In the genomic region with DNA sequence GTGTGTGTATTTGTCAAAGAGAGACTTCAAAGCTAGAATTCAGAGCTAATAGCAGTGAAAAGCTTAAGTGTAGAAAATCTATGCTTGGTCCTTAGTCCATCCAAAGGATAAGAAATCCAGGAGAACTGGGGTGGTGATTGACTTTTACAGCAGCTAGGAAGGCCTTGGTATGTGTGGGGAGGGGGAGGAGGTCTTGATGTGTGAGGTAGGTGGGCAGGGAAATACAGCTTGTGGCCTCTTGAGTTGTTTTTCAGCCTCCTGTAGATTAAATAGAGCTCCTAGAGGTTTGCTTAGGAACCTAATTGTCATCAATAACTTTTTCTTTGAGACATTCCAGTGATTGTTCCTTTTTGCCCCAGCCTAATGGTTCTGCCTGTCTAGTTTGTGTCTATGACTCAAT, we compare ENCODE assay signal across 32 cellular contexts. TPM values are rescaled to one million over a fixed set of nuclear protein-coding genes. Genes with fewer than 3 reads are reported as not detected.
DNase-seq lines count a peak whose midpoint lies in the region; ATAC-seq and TF ChIP-seq lines count a peak whose summit lies in the region.
"Had no signal": no experiment of that assay in that cellular context is flagged by ENCODE, and none has a peak within 500 bp of the region (broad histone marks: within the 10 kb centered on the region; RNA-seq: fewer than 3 reads in every experiment).

No MANE protein-coding gene starts in this region.

- H3K79me2 ChIP-seq in fibroblast of lung (ENCODE audit: control insufficient read depth, insufficient read depth, low read length): peaks cover 21% of the 10 kb centered on the region

- no peaks in the 10 kb centered on the region for H4K20me1 ChIP-seq in fibroblast of lung (ENCODE audit: control insufficient read depth, extremely low read depth, insufficient read depth, low read length)

- H3K36me3 Mint-ChIP-seq in activated T-cell treated with anti-CD3 and anti-CD28 coated beads, Interleukin-2, amount 50 U/mL, for 4 hours (ENCODE audit: insufficient read depth): no peaks in the 10 kb centered on the region
- H3K36me3 Mint-ChIP-seq in nephron progenitor cell (ENCODE audit: low read depth): no peaks in the 10 kb centered on the region
- H3K36me3 Mint-ChIP-seq in type B pancreatic cell: no peaks in the 10 kb centered on the region
- H3K36me3 Mint-ChIP-seq in naive thymus-derived CD8-positive, alpha-beta T cell: no peaks in the 10 kb centered on the region
- H3K36me3 Mint-ChIP-seq: activated naive CD8-positive, alpha-beta T cell treated with anti-CD3 and anti-CD28 coated beads, Interleukin-2, amount 10 ng/mL, durations not matched to agents 7 days and 5 days; memory B cell had no signal

- no peaks in the 10 kb centered on the region for H3K9me3 Mint-ChIP-seq in activated T-cell treated with anti-CD3 and anti-CD28 coated beads, Interleukin-2, amount 50 U/mL, for 4 hours
- H3K9me3 Mint-ChIP-seq in nephron progenitor cell (no peaks in the 10 kb centered on the region), type B pancreatic cell (no peaks in the 10 kb centered on the region)
- no peaks in the 10 kb centered on the region for H3K9me3 Mint-ChIP-seq in naive thymus-derived CD8-positive, alpha-beta T cell
- H3K9me3 Mint-ChIP-seq: activated naive CD8-positive, alpha-beta T cell treated with anti-CD3 and anti-CD28 coated beads, Interleukin-2, amount 10 ng/mL, durations not matched to agents 7 days and 5 days; endodermal cell; memory B cell had no signal

- TF ChIP-seq CTCF in fibroblast of lung (conservative IDR thresholded peaks at IDR 0.05 in 1 of 2, IDR thresholded peaks at IDR 0.05 in 1 of 2; ENCODE audit: low read depth in 1 of 2, low read length in 2 of 2) (no peak), nephron progenitor cell (IDR thresholded peaks at IDR 0.05) (no peak), type B pancreatic cell (conservative IDR thresholded peaks at IDR 0.05) (no peak)

- no peak overlapping the region for H3K27ac ChIP-seq in fibroblast of lung (ENCODE audit: insufficient read depth, low read length)
- H3K27ac ChIP-seq: 22Rv1, C4-2B, coronary artery, WERI-Rb-1 had no signal

- peak overlapping the region; percentile 29 for H3K4me3 Mint-ChIP-seq in activated T-cell treated with anti-CD3 and anti-CD28 coated beads, Interleukin-2, amount 50 U/mL, for 4 hours
- H3K4me3 Mint-ChIP-seq in nephron progenitor cell (peak overlapping the region; percentile 73), type B pancreatic cell (peak overlapping the region; percentile 74)
- no peak overlapping the region for H3K4me3 Mint-ChIP-seq in naive thymus-derived CD8-positive, alpha-beta T cell
- H3K4me3 Mint-ChIP-seq: activated naive CD8-positive, alpha-beta T cell treated with anti-CD3 and anti-CD28 coated beads, Interleukin-2, amount 10 ng/mL, durations not matched to agents 7 days and 5 days; endodermal cell; memory B cell had no signal

- H3K4me3 ChIP-seq in fibroblast of lung (replicated peaks in 1 of 4; ENCODE audit: control extremely low read depth in 1 of 4, insufficient read depth in 1 of 4, low read depth in 3 of 4, low read length in 4 of 4): peak overlapping the region in 2 of 4 experiments; percentile 83 to 86
- H3K4me3 ChIP-seq: K562 had no signal

- H3K4me1 Mint-ChIP-seq in activated T-cell treated with anti-CD3 and anti-CD28 coated beads, Interleukin-2, amount 50 U/mL, for 4 hours (ENCODE audit: low read depth): peaks cover 31% of the 10 kb centered on the region
- H3K4me1 Mint-ChIP-seq in nephron progenitor cell (peaks cover 39% of the 10 kb centered on the region), type B pancreatic cell (ENCODE audit: unreplicated experiment) (peaks cover 24% of the 10 kb centered on the region)
- peaks cover 3 to 20% (median 12%) of the 10 kb centered on the region in 4 donors for H3K4me1 Mint-ChIP-seq in naive thymus-derived CD8-positive, alpha-beta T cell

- no peak overlapping the region for H2AFZ ChIP-seq in fibroblast of lung (ENCODE audit: low read length)

- peaks cover 2% of the 10 kb centered on the region for H3K27me3 Mint-ChIP-seq in activated T-cell treated with anti-CD3 and anti-CD28 coated beads, Interleukin-2, amount 50 U/mL, for 4 hours (ENCODE audit: low read depth)
- H3K27me3 Mint-ChIP-seq in nephron progenitor cell (ENCODE audit: low read depth, poor library complexity) (peaks cover 2% of the 10 kb centered on the region), type B pancreatic cell (no peaks in the 10 kb centered on the region)
- peaks cover 0 to 6% (median 0%) of the 10 kb centered on the region in 5 donors for H3K27me3 Mint-ChIP-seq in naive thymus-derived CD8-positive, alpha-beta T cell
- H3K27me3 Mint-ChIP-seq: memory B cell had no signal

- no peak for ATAC-seq in activated T-cell treated with anti-CD3 and anti-CD28 coated beads, Interleukin-2, amount 50 U/mL, for 4 hours
- ATAC-seq in naive thymus-derived CD8-positive, alpha-beta T cell: no peak
- ATAC-seq: esophagus mucosa; K562; left colon; stimulated activated naive CD8-positive, alpha-beta T cell treated with anti-CD3 and anti-CD28 coated beads, Interleukin-15, Interleukin-2, amounts not matched to agents 100 U/mL and 50 U/mL, for 24 hours had no signal

- no peak for DNase-seq in activated T-cell treated with anti-CD3 and anti-CD28 coated beads, Interleukin-2, amount 50 U/mL, for 4 hours
- DNase-seq in activated T-cell treated with anti-CD3 and anti-CD28 coated beads, Interleukin-2, amount 50 U/mL, for 48 hours: no peak
- DNase-seq in fibroblast of lung (ENCODE audit: low read depth in 2 of 2) (peak in 1 of 2 donors; percentile 15), nephron progenitor cell (no peak), type B pancreatic cell (ENCODE audit: extremely low spot score, unreplicated experiment) (no peak), SW 1271 (lab: John Stamatoyannopoulos, UW) (no peak)
- DNase-seq in naive thymus-derived CD8-positive, alpha-beta T cell: no peak
- no peak for DNase-seq in activated naive CD4-positive, alpha-beta T cell treated with anti-CD3 and anti-CD28 coated beads, Interleukin-2, amount 50 U/mL, for 16 hours
- DNase-seq: activated CD4-positive, alpha-beta T cell treated with anti-CD3 and anti-CD28 coated beads for 48 hours; activated CD8-positive, alpha-beta memory T cell treated with anti-CD3 and anti-CD28 coated beads for 24 hours; activated effector memory CD4-positive, alpha-beta T cell treated with anti-CD3 and anti-CD28 coated beads, Interleukin-2, amount 50 U/mL, for 16 hours; activated naive CD8-positive, alpha-beta T cell treated with anti-CD3 and anti-CD28 coated beads, Interleukin-2, amount 10 ng/mL, durations not matched to agents 7 days and 5 days; activated T-cell treated with anti-CD3 and anti-CD28 coated beads for 4 hours; aorta; COR-L47; DMS53; endodermal cell; left colon; NCI-H1048; NCI-H1694 treated with DMSO at 0.1 percent for 48 hours; NCI-H446 treated with DMSO at 0.1 percent for 48 hours; NCI-H82; SIG-M5; stimulated activated naive CD8-positive, alpha-beta T cell treated with anti-CD3 and anti-CD28 coated beads, Interleukin-15, Interleukin-2, amounts not matched to agents 100 U/mL and 50 U/mL, for 24 hours; T1000; WERI-Rb-1 had no signal

- H3K27ac Mint-ChIP-seq in nephron progenitor cell (peak overlapping the region; percentile 42), type B pancreatic cell (no peak overlapping the region)
- H3K27ac Mint-ChIP-seq in naive thymus-derived CD8-positive, alpha-beta T cell: no peak overlapping the region
- H3K27ac Mint-ChIP-seq: activated naive CD8-positive, alpha-beta T cell treated with anti-CD3 and anti-CD28 coated beads, Interleukin-2, amount 10 ng/mL, durations not matched to agents 7 days and 5 days; endodermal cell; memory B cell had no signal

- no peaks in the 10 kb centered on the region for H3K27me3 ChIP-seq in fibroblast of lung (ENCODE audit: control insufficient read depth, insufficient read depth, low read length)

- H3K4me1 ChIP-seq in fibroblast of lung (ENCODE audit: control insufficient read depth, extremely low read depth, insufficient read depth, low read length): peaks cover 6% of the 10 kb centered on the region

- no peak overlapping the region for H3K9ac ChIP-seq in fibroblast of lung (ENCODE audit: insufficient read depth, low read length)

- H3K36me3 ChIP-seq in fibroblast of lung (ENCODE audit: control insufficient read depth, insufficient read depth, low read length): no peaks in the 10 kb centered on the region

- peak overlapping the region; percentile 15 for H3K4me2 ChIP-seq in fibroblast of lung (ENCODE audit: extremely low read depth, insufficient read depth, low read length)

- POLR2A ChIA-PET in naive thymus-derived CD8-positive, alpha-beta T cell (lab: Charles Lee): no interaction called here

- no peaks in the 10 kb centered on the region for H3K9me3 ChIP-seq in fibroblast of lung (ENCODE audit: control insufficient read depth, insufficient read depth, low read depth, low read length)

RNA-seq across cellular contexts. Expression of a gene that starts 2.5 kb away (rescaled TPM):
- total RNA-seq in activated T-cell treated with anti-CD3 and anti-CD28 coated beads, Interleukin-2, amount 50 U/mL, for 4 hours: 1 to 10 TPM; 3.2 to 6.7 (median 3.7) TPM
- total RNA-seq in fibroblast of lung (7.2 and 8.3 TPM in 2 replicates), type B pancreatic cell (ENCODE audit: low replicate concordance) (6.3 and 18.2 TPM in 2 replicates)
- polyA plus RNA-seq in fibroblast of lung: 5.2 and 7.6 TPM in 2 replicates
- 2.2 and 3.4 TPM in 2 replicates for polyA plus RNA-seq in fibroblast of lung (2012)
- 0.07 TPM in 1 of 2 replicates, not detected in the other for polyA minus RNA-seq in fibroblast of lung (ENCODE audit: low replicate concordance)
- 1 to 10 TPM; 4.8 to 6.7 TPM for total RNA-seq in naive thymus-derived CD8-positive, alpha-beta T cell
- polyA plus RNA-seq in naive thymus-derived CD8-positive, alpha-beta T cell: under 1 TPM; 0.35 to 0.62 (median 0.47) TPM

Comparison
In these comparisons a context has a peak if more than half of its experiments do, and no peak if none do; other contexts are left out.
1. H3K4me3 Mint-ChIP-seq: peak in activated T-cell treated with anti-CD3 and anti-CD28 coated beads, Interleukin-2, amount 50 U/mL, for 4 hours (single experiment), nephron progenitor cell (single experiment) and type B pancreatic cell (single experiment); none in naive thymus-derived CD8-positive, alpha-beta T cell (0 of 10).